In the genomic region with DNA sequence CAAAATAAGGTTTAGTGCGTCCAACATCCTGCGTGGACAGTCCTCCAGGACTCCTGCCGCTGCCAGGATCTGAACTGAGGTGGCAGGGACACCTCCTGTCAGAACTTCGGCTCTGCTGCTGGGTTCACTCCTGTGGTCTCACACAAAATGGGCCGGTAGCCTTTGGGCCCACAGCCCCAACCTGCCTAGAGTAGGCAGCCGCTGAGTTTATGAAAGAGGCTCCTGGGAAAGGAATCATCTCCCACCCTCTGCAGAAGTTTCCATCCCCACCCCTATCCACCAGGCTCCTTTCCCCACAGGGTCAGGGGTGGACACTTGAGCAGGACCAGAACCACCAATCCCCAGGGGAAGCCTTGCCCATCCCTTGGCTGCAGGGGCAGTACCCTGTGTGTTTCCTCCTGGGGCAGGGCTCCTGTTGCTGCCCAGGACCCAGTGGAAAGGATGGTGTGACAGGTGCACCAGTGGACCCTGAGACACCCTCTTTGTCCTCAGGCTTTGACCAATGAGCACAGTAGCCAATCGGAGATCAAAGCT, we compare ENCODE assay signal across 13 cellular contexts. TPM values are rescaled to one million over a fixed set of nuclear protein-coding genes. Genes with fewer than 3 reads are reported as not detected.
DNase-seq lines count a peak whose midpoint lies in the region; ATAC-seq and TF ChIP-seq lines count a peak whose summit lies in the region.
"Had no signal": no experiment of that assay in that cellular context is flagged by ENCODE, and none has a peak within 500 bp of the region (broad histone marks: within the 10 kb centered on the region; RNA-seq: fewer than 3 reads in every experiment).

No MANE protein-coding gene starts in this region.

- intact Hi-C loops in Right ventricle myocardium inferior (cut with DNase I) = loop anchor here (10.0 kb wide), 1 partner anchor 196 kb away; no protein-coding TSS in a partner anchor
- intact Hi-C loops in naive thymus-derived CD4-positive, alpha-beta T cell (cut with micrococcal nuclease) = no loop called here
- intact Hi-C loops in upper lobe of right lung (cut with DNase I) = no loop called here

- peak overlapping the region; percentile 18 to 48 for H3K27ac ChIP-seq in right atrium auricular region
- peak overlapping the region; percentile 44 for H3K27ac ChIP-seq in naive thymus-derived CD4-positive, alpha-beta T cell (ENCODE audit: low read depth, low read length)
- peak overlapping the region; percentile 33 for H3K27ac ChIP-seq in upper lobe of right lung
- H3K27ac ChIP-seq: PC-9, thoracic aorta had no signal

- peaks cover 5% of the 10 kb centered on the region for H3K36me3 Mint-ChIP-seq in central memory CD8-positive, alpha-beta T cell (ENCODE audit: insufficient read depth)
- H3K36me3 Mint-ChIP-seq in naive thymus-derived CD4-positive, alpha-beta T cell = peaks cover 0 to 13% (median 8%) of the 10 kb centered on the region in 5 donors

- POLR2A ChIA-PET in naive thymus-derived CD4-positive, alpha-beta T cell (lab: Charles Lee) = no interaction called here

- H3K36me3 ChIP-seq in right atrium auricular region (peaks cover 8% of the 10 kb centered on the region), upper lobe of right lung (peaks cover 8% of the 10 kb centered on the region)
- peaks cover 0 to 10% (median 0%) of the 10 kb centered on the region in 3 experiments for H3K36me3 ChIP-seq in naive thymus-derived CD4-positive, alpha-beta T cell (ENCODE audit: control insufficient read depth in 2 of 3, insufficient read depth in 3 of 3, low read length in 3 of 3)
- H3K36me3 ChIP-seq: thoracic aorta had no signal

- no peak overlapping the region for H3K4me3 ChIP-seq in right atrium auricular region
- H3K4me3 ChIP-seq in naive thymus-derived CD4-positive, alpha-beta T cell (ENCODE audit: low read length) = no peak overlapping the region
- no peak overlapping the region for H3K4me3 ChIP-seq in upper lobe of right lung
- H3K4me3 ChIP-seq: PC-9, thoracic aorta had no signal

- no peaks in the 10 kb centered on the region for H3K27me3 Mint-ChIP-seq in central memory CD8-positive, alpha-beta T cell
- H3K27me3 Mint-ChIP-seq in naive thymus-derived CD4-positive, alpha-beta T cell = no peaks in the 10 kb centered on the region

- H3K27me3 ChIP-seq in right atrium auricular region (no peaks in the 10 kb centered on the region), upper lobe of right lung (no peaks in the 10 kb centered on the region)
- no peaks in the 10 kb centered on the region for H3K27me3 ChIP-seq in naive thymus-derived CD4-positive, alpha-beta T cell (ENCODE audit: control insufficient read depth in 2 of 2, insufficient read depth in 2 of 2, low read length in 2 of 2)

- peaks cover 0 to 56% of the 10 kb centered on the region in 2 donors for H3K4me1 ChIP-seq in right atrium auricular region
- H3K4me1 ChIP-seq in naive thymus-derived CD4-positive, alpha-beta T cell (ENCODE audit: control insufficient read depth in 2 of 2, insufficient read depth in 2 of 2, low read length in 2 of 2) = peaks cover 22 to 32% of the 10 kb centered on the region in 2 donors
- peaks cover 56% of the 10 kb centered on the region for H3K4me1 ChIP-seq in upper lobe of right lung

- H3K9me3 ChIP-seq in right atrium auricular region = no peaks in the 10 kb centered on the region
- no peaks in the 10 kb centered on the region for H3K9me3 ChIP-seq in naive thymus-derived CD4-positive, alpha-beta T cell (ENCODE audit: control insufficient read depth in 2 of 3, low read length in 3 of 3)
- no peaks in the 10 kb centered on the region for H3K9me3 ChIP-seq in upper lobe of right lung
- H3K9me3 ChIP-seq: thoracic aorta had no signal

- ATAC-seq in Right ventricle myocardium inferior (no peak), upper lobe of right lung (no peak), GM21423 (IDR thresholded peaks at IDR 0.05; ENCODE audit: unreplicated experiment) (no peak), GM19351 (IDR thresholded peaks at IDR 0.05; ENCODE audit: unreplicated experiment) (no peak)
- no peak for ATAC-seq in central memory CD8-positive, alpha-beta T cell (replicated peaks; ENCODE audit: extremely low read depth, poor library complexity, severe bottlenecking)
- ATAC-seq in naive thymus-derived CD4-positive, alpha-beta T cell = no peak

- no peak for TF ChIP-seq CTCF in right atrium auricular region (IDR thresholded peaks at IDR 0.05)
- TF ChIP-seq CTCF in upper lobe of right lung (IDR thresholded peaks at IDR 0.05) = no peak

- H3K9me3 Mint-ChIP-seq in central memory CD8-positive, alpha-beta T cell = no peaks in the 10 kb centered on the region
- no peaks in the 10 kb centered on the region for H3K9me3 Mint-ChIP-seq in naive thymus-derived CD4-positive, alpha-beta T cell

- peak overlapping the region; percentile 29 for H3K27ac Mint-ChIP-seq in central memory CD8-positive, alpha-beta T cell (ENCODE audit: low read depth)
- peak overlapping the region; percentile 46 to 87 (median 69) for H3K27ac Mint-ChIP-seq in naive thymus-derived CD4-positive, alpha-beta T cell

- H3K4me3 Mint-ChIP-seq in central memory CD8-positive, alpha-beta T cell = peak overlapping the region; percentile 40
- peak overlapping the region in 7 of 10 donors; percentile 13 to 74 (median 63) for H3K4me3 Mint-ChIP-seq in naive thymus-derived CD4-positive, alpha-beta T cell

- peaks cover 30% of the 10 kb centered on the region for H3K4me1 Mint-ChIP-seq in central memory CD8-positive, alpha-beta T cell
- peaks cover 23 to 41% (median 34%) of the 10 kb centered on the region in 7 donors for H3K4me1 Mint-ChIP-seq in naive thymus-derived CD4-positive, alpha-beta T cell

- CTCF ChIA-PET in naive thymus-derived CD4-positive, alpha-beta T cell (lab: Charles Lee) = no interaction called here

- no peak for DNase-seq in right atrium auricular region (ENCODE audit: low spot score)
- DNase-seq in Right ventricle myocardium inferior (ENCODE audit: missing footprints) = no peak
- no peak for DNase-seq in central memory CD8-positive, alpha-beta T cell (ENCODE audit: low spot score in 2 of 2)
- no peak for DNase-seq in naive thymus-derived CD4-positive, alpha-beta T cell
- no peak for DNase-seq in upper lobe of right lung
- no peak for DNase-seq in NCI-H1436 treated with DMSO at 0.1 percent for 48 hours (lab: John Stamatoyannopoulos, UW)
- DNase-seq: NCI-H2171; PC-9; stimulated activated CD4-positive, alpha-beta T cell treated with anti-CD3 and anti-CD28 coated beads, Interleukin-2, amount 100 ng/mL, for 48 hours had no signal

RNA-seq across cellular contexts. Expression of a gene that starts 2.1 kb away (rescaled TPM):
- total RNA-seq in right atrium auricular region (not detected), Right ventricle myocardium inferior (not detected), upper lobe of right lung (not detected)
- total RNA-seq in naive thymus-derived CD4-positive, alpha-beta T cell = under 1 TPM in 1 of 5 experiments, not detected in 4; 0.24 TPM
- polyA plus RNA-seq in naive thymus-derived CD4-positive, alpha-beta T cell = 1 to 10 TPM in 1 of 2 donors, under 1 TPM in 1; 0.65 to 1.1 TPM
- total RNA-seq: frontal cortex, PC-9, thoracic aorta had no signal

RNA-seq across cellular contexts. Expression of a gene that starts 5.8 kb away (rescaled TPM):
- total RNA-seq in right atrium auricular region (10 to 100 TPM; 80.6 to 84.0 TPM), Right ventricle myocardium inferior (78.0 TPM), upper lobe of right lung (81.5 TPM)
- total RNA-seq in naive thymus-derived CD4-positive, alpha-beta T cell = 10 to 100 TPM; 33.7 to 56.8 (median 43.2) TPM
- polyA plus RNA-seq in naive thymus-derived CD4-positive, alpha-beta T cell = 10 to 100 TPM; 67.4 to 84.0 TPM

RNA-seq across cellular contexts. Expression of a gene that starts 28.2 kb away (rescaled TPM):
- total RNA-seq in right atrium auricular region = 10 to 100 TPM; 12.2 to 17.8 TPM
- total RNA-seq in Right ventricle myocardium inferior = 13.8 TPM
- 1 to 10 TPM in 1 of 5 experiments, under 1 TPM in 3, not detected in 1; 0.05 to 1.7 (median 0.21) TPM for total RNA-seq in naive thymus-derived CD4-positive, alpha-beta T cell
- polyA plus RNA-seq in naive thymus-derived CD4-positive, alpha-beta T cell = under 1 TPM; 0.03 to 0.04 TPM
- total RNA-seq in upper lobe of right lung = 19.7 TPM

RNA-seq across cellular contexts. Expression of a gene that starts 35.7 kb away (rescaled TPM):
- 10 to 100 TPM; 41.2 to 43.8 TPM for total RNA-seq in right atrium auricular region
- 41.4 TPM for total RNA-seq in Right ventricle myocardium inferior
- 10 to 100 TPM; 35.5 to 56.8 (median 50.3) TPM for total RNA-seq in naive thymus-derived CD4-positive, alpha-beta T cell
- polyA plus RNA-seq in naive thymus-derived CD4-positive, alpha-beta T cell = 1 to 10 TPM; 7.5 to 7.6 TPM
- total RNA-seq in upper lobe of right lung = 49.8 TPM
